Comparison of ENCODE assay signal across 8 cellular contexts in the genomic region with DNA sequence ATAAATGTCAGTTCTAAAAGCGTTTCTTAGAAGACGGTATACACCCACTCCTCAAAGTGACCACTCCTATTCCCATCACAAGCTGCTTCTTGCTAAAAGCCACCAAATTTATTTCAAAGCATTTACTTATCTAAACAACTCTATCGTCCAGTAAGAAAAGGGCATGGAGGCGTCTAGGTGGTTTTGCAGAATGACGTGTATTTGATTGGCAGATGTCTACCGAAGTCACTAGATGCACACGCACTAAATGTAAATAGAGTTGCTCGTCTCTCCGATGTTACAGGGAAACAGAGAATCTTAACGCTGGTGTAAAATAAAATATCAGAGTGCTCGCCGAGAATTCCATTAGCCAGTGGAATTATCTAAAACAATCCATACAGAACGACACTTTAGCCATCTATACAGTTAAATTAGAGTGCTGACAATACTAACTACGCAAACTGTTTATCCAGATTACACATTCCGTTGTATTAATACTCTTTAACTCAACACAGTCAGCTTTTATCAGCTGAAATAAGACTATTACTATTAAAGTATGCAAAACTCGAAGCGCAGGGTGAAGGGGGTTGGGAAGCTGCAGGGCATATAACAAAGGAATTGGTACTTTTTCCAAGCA. TPM values are rescaled to one million over a fixed set of nuclear protein-coding genes. Genes with fewer than 3 reads are reported as not detected.
A peak's percentile ranks its signal among the peaks of the same experiment; 100 is the strongest.
DNase-seq lines count a peak whose midpoint lies in the region; ATAC-seq and TF ChIP-seq lines count a peak whose summit lies in the region.

No MANE protein-coding gene starts in this region.

- no peaks in the 10 kb centered on the region for H4K20me1 ChIP-seq in fibroblast of lung (ENCODE audit: control insufficient read depth, extremely low read depth, insufficient read depth, low read length)

- H3K4me3 ChIP-seq in fibroblast of lung (replicated peaks in 1 of 4; ENCODE audit: control extremely low read depth in 1 of 4, insufficient read depth in 1 of 4, low read depth in 3 of 4, low read length in 4 of 4) (peak overlapping the region; percentile 82 to 96 (median 91)), prostate gland (peak overlapping the region; percentile 77 to 88)

- H3K4me2 ChIP-seq in fibroblast of lung (ENCODE audit: extremely low read depth, insufficient read depth, low read length), result peak overlapping the region; percentile 96

- ATAC-seq in activated CD8-positive, alpha-beta memory T cell treated with anti-CD3 and anti-CD28 coated beads, Interleukin-2, amount 10 ng/mL, durations not matched to agents 7 days and 5 days, result no peak
- ATAC-seq in GM18867 (IDR thresholded peaks at IDR 0.05; ENCODE audit: unreplicated experiment), result no peak

- H3K4me3 Mint-ChIP-seq in activated CD8-positive, alpha-beta memory T cell treated with anti-CD3 and anti-CD28 coated beads, Interleukin-2, amount 10 ng/mL, durations not matched to agents 7 days and 5 days, result no peak overlapping the region

- no peaks in the 10 kb centered on the region for H3K9me3 Mint-ChIP-seq in activated CD8-positive, alpha-beta memory T cell treated with anti-CD3 and anti-CD28 coated beads, Interleukin-2, amount 10 ng/mL, durations not matched to agents 7 days and 5 days (ENCODE audit: low read depth)

- no peaks in the 10 kb centered on the region for H3K36me3 ChIP-seq in fibroblast of lung (ENCODE audit: control insufficient read depth, insufficient read depth, low read length)
- no peaks in the 10 kb centered on the region for H3K36me3 ChIP-seq in prostate gland

- intact Hi-C loops in prostate gland (cut with DNase I), result loop anchor here (5.0 to 10.0 kb wide), 4 partner anchors 70 to 365 kb away; no protein-coding TSS in a partner anchor

- H3K27ac Mint-ChIP-seq in activated CD8-positive, alpha-beta memory T cell treated with anti-CD3 and anti-CD28 coated beads, Interleukin-2, amount 10 ng/mL, durations not matched to agents 7 days and 5 days, result peak overlapping the region; percentile 99

- TF ChIP-seq CTCF in fibroblast of lung (conservative IDR thresholded peaks at IDR 0.05 in 1 of 2, IDR thresholded peaks at IDR 0.05 in 1 of 2; ENCODE audit: low read depth in 1 of 2, low read length in 2 of 2), result no peak
- no peak for TF ChIP-seq CTCF in prostate gland (IDR thresholded peaks at IDR 0.05)

- H3K36me3 Mint-ChIP-seq in activated CD8-positive, alpha-beta memory T cell treated with anti-CD3 and anti-CD28 coated beads, Interleukin-2, amount 10 ng/mL, durations not matched to agents 7 days and 5 days, result peaks cover 2% of the 10 kb centered on the region

- peak overlapping the region; percentile 39 for H3K9ac ChIP-seq in fibroblast of lung (ENCODE audit: insufficient read depth, low read length)

- peak overlapping the region; percentile 43 for H2AFZ ChIP-seq in fibroblast of lung (ENCODE audit: low read length)

- no peaks in the 10 kb centered on the region for H3K9me3 ChIP-seq in fibroblast of lung (ENCODE audit: control insufficient read depth, insufficient read depth, low read depth, low read length)
- H3K9me3 ChIP-seq in prostate gland, result no peaks in the 10 kb centered on the region

- DNase-seq in activated CD8-positive, alpha-beta memory T cell treated with anti-CD3 and anti-CD28 coated beads, Interleukin-2, amount 10 ng/mL, durations not matched to agents 7 days and 5 days, result peak; percentile 74
- DNase-seq in activated CD8-positive, alpha-beta memory T cell treated with anti-CD3 and anti-CD28 coated beads for 24 hours, result no peak
- peak; percentile 39 for DNase-seq in activated CD4-positive, alpha-beta T cell treated with anti-CD3 and anti-CD28 coated beads for 48 hours
- DNase-seq in fibroblast of lung (ENCODE audit: low read depth in 2 of 2), result peak; percentile 34 to 52
- DNase-seq in prostate gland (ENCODE audit: low spot score), result no peak
- DNase-seq in NCI-H524 treated with DMSO at 0.1 percent for 48 hours (lab: John Stamatoyannopoulos, UW), result no peak
- no peak for DNase-seq in NOMO-1 treated with DMSO at 0.1 percent for 48 hours (lab: John Stamatoyannopoulos, UW; ENCODE audit: unreplicated experiment)

- no peaks in the 10 kb centered on the region for H3K27me3 Mint-ChIP-seq in activated CD8-positive, alpha-beta memory T cell treated with anti-CD3 and anti-CD28 coated beads, Interleukin-2, amount 10 ng/mL, durations not matched to agents 7 days and 5 days

- 15% methylated on average over 17 of the region's 17 CpGs for WGBS in prostate gland

- CTCF ChIA-PET in activated CD8-positive, alpha-beta memory T cell treated with anti-CD3 and anti-CD28 coated beads, Interleukin-2, amount 10 ng/mL, durations not matched to agents 7 days and 5 days (lab: Charles Lee), result interaction anchor here (0.8 to 3.2 kb wide), 4 partner anchors 41 to 366 kb away, joined by 3 to 30 read pairs (median 4); no protein-coding TSS in a partner anchor

- H3K79me2 ChIP-seq in fibroblast of lung (ENCODE audit: control insufficient read depth, insufficient read depth, low read length), result peaks cover 59% of the 10 kb centered on the region

- TF ChIP-seq POLR2A in prostate gland (IDR thresholded peaks at IDR 0.05), result no peak

- H3K4me1 ChIP-seq in fibroblast of lung (ENCODE audit: control insufficient read depth, extremely low read depth, insufficient read depth, low read length) (peaks cover 25% of the 10 kb centered on the region), prostate gland (replicated peaks) (no peaks in the 10 kb centered on the region)

- H3K4me1 Mint-ChIP-seq in activated CD8-positive, alpha-beta memory T cell treated with anti-CD3 and anti-CD28 coated beads, Interleukin-2, amount 10 ng/mL, durations not matched to agents 7 days and 5 days, result peaks cover 40% of the 10 kb centered on the region

- H3K27me3 ChIP-seq in fibroblast of lung (ENCODE audit: control insufficient read depth, insufficient read depth, low read length), result no peaks in the 10 kb centered on the region
- H3K27me3 ChIP-seq in prostate gland (replicated peaks; ENCODE audit: insufficient read depth), result no peaks in the 10 kb centered on the region

- H3K27ac ChIP-seq in fibroblast of lung (ENCODE audit: insufficient read depth, low read length), result peak overlapping the region; percentile 85
- H3K27ac ChIP-seq in prostate gland, result peak overlapping the region; percentile 85 to 86

RNA-seq across cellular contexts. Expression of gene KLF12, which starts 1.9 kb away (rescaled TPM):
- 10 to 100 TPM; 15.6 to 28.1 TPM for total RNA-seq in activated CD8-positive, alpha-beta memory T cell treated with anti-CD3 and anti-CD28 coated beads, Interleukin-2, amount 10 ng/mL, durations not matched to agents 7 days and 5 days
- total RNA-seq in fibroblast of lung, result 10.5 and 11.4 TPM in 2 replicates
- polyA plus RNA-seq in fibroblast of lung, result 12.2 and 18.2 TPM in 2 replicates
- 4.3 and 7.8 TPM in 2 replicates for polyA plus RNA-seq in fibroblast of lung (2012)
- 21.1 and 63.1 TPM in 2 replicates for polyA minus RNA-seq in fibroblast of lung (ENCODE audit: low replicate concordance)
- total RNA-seq in prostate gland, result 1 to 10 TPM; 2.8 to 9.7 TPM

Comparison
In these comparisons a context has a peak if more than half of its experiments do, and no peak if none do; other contexts are left out.
1. DNase-seq: peak in activated CD8-positive, alpha-beta memory T cell treated with anti-CD3 and anti-CD28 coated beads, Interleukin-2, amount 10 ng/mL, durations not matched to agents 7 days and 5 days (single experiment), activated CD4-positive, alpha-beta T cell treated with anti-CD3 and anti-CD28 coated beads for 48 hours (single experiment) and fibroblast of lung (2 of 2); none in activated CD8-positive, alpha-beta memory T cell treated with anti-CD3 and anti-CD28 coated beads for 24 hours (single experiment), prostate gland (single experiment), NCI-H524 treated with DMSO at 0.1 percent for 48 hours (single experiment) and NOMO-1 treated with DMSO at 0.1 percent for 48 hours (single experiment).